ENCODE assay signal across 13 cellular contexts in genomic region chr11:117382746-117383145, GRCh38. TPM values are rescaled to one million over a fixed set of nuclear protein-coding genes. Genes with fewer than 3 reads are reported as not detected.
DNase-seq lines count a peak whose midpoint lies in the region; ATAC-seq and TF ChIP-seq lines count a peak whose summit lies in the region.
"Had no signal": no experiment of that assay in that cellular context is flagged by ENCODE, and none has a peak within 500 bp of the region (broad histone marks: within the 10 kb centered on the region; RNA-seq: fewer than 3 reads in every experiment).

No MANE protein-coding gene starts in this region.

- DNase-seq in activated naive CD4-positive, alpha-beta T cell treated with anti-CD3 and anti-CD28 coated beads, Interleukin-2, amount 50 U/mL, for 72 hours (ENCODE audit: low spot score in 2 of 2): no peak
- no peak for DNase-seq in activated naive CD4-positive, alpha-beta T cell (lab: John Stamatoyannopoulos, UW)
- DNase-seq in PC-3: no peak
- no peak for DNase-seq in neuronal stem cell (ENCODE audit: low spot score)
- DNase-seq in hippocampal formation (lab: John Stamatoyannopoulos, UW): no peak
- no peak for DNase-seq in DMS79 (lab: John Stamatoyannopoulos, UW)
- no peak for DNase-seq in effector CD8-positive, alpha-beta T cell (lab: John Stamatoyannopoulos, UW)
- DNase-seq: 8988T; CD4-positive, CD25-positive, alpha-beta regulatory T cell; DMS53; HCEC 1CT had no signal

- POLR2A ChIA-PET in PC-3 (lab: Charles Lee; ENCODE audit: unreplicated experiment): no interaction called here

- no peaks in the 10 kb centered on the region for H3K9me3 Mint-ChIP-seq in activated naive CD4-positive, alpha-beta T cell treated with anti-CD3 and anti-CD28 coated beads, Interleukin-2, amount 50 U/mL, for 72 hours
- H3K9me3 Mint-ChIP-seq: CD4-positive, CD25-positive, alpha-beta regulatory T cell had no signal

- H2BK15ac ChIP-seq in neuronal stem cell (ENCODE audit: low read length): no peak overlapping the region

- CTCF ChIA-PET in PC-3 (lab: Charles Lee): no interaction called here

- H2AFZ ChIP-seq in PC-3 (ENCODE audit: low read length) (no peak overlapping the region), neuronal stem cell (ENCODE audit: low read length) (no peak overlapping the region)

- no peak for ATAC-seq in activated naive CD4-positive, alpha-beta T cell treated with anti-CD3 and anti-CD28 coated beads, Interleukin-2, amount 50 U/mL, for 72 hours
- no peak for ATAC-seq in PC-3

- H4K8ac ChIP-seq in neuronal stem cell (ENCODE audit: low read depth, low read length): no peak overlapping the region

- H3K79me2 ChIP-seq in PC-3 (ENCODE audit: low read length): no peaks in the 10 kb centered on the region

- H3K4me2 ChIP-seq in PC-3 (ENCODE audit: low read length) (0 out of 2 replicates have a peak overlapping the region, but pooled peaks have one; percentile 4), neuronal stem cell (ENCODE audit: insufficient read depth, low read length, poor library complexity, severe bottlenecking) (no peak overlapping the region)

- H3K9ac ChIP-seq in PC-3 (ENCODE audit: low read length) (no peak overlapping the region), neuronal stem cell (ENCODE audit: low read depth, low read length, poor library complexity) (no peak overlapping the region)
- H3K9ac ChIP-seq: BLaER1 treated with 17β-estradiol and CSF1 and Interleukin-3, amounts not matched to agents 10 nM and 100 nM had no signal

- no peaks in the 10 kb centered on the region for H3K79me1 ChIP-seq in neuronal stem cell (ENCODE audit: low read depth, low read length)

- no peak overlapping the region for H2BK12ac ChIP-seq in neuronal stem cell (ENCODE audit: low read length)

- intact Hi-C loops in PC-3 (cut with micrococcal nuclease): no loop called here

- WGBS in neuronal stem cell (ENCODE audit: extremely low coverage in 2 of 2, insufficient read length in 2 of 2, insufficient replicate concordance in 1 of 2), 2 donors: no CpG with 5 or more reads among the region's 4 CpGs

- no TSS peak for BruUV-seq in PC-3 (replicated peaks; lab: Mats Ljungman, UMichigan)

- no peak overlapping the region for H3K23ac ChIP-seq in neuronal stem cell (ENCODE audit: low read depth, low read length, poor library complexity)

- H2AK5ac ChIP-seq in neuronal stem cell (ENCODE audit: low read depth, low read length): no peak overlapping the region

- H3K27ac Mint-ChIP-seq in activated naive CD4-positive, alpha-beta T cell treated with anti-CD3 and anti-CD28 coated beads, Interleukin-2, amount 50 U/mL, for 72 hours: peak overlapping the region; percentile 15 to 41

- no peak overlapping the region for H3K14ac ChIP-seq in neuronal stem cell (ENCODE audit: low read length)

- H3K4me1 ChIP-seq in PC-3 (ENCODE audit: insufficient read depth, low read length) (peaks cover 21% of the 10 kb centered on the region), neuronal stem cell (ENCODE audit: control insufficient read depth in 2 of 2, insufficient read depth in 1 of 2, low read depth in 1 of 2, low read length in 2 of 2) (peaks cover 0 to 5% of the 10 kb centered on the region in 2 donors)

- no peak overlapping the region; the same call in 1 of the 2 replicates for H3K27ac ChIP-seq in PC-3 (ENCODE audit: low read length)
- no peak overlapping the region for H3K27ac ChIP-seq in neuronal stem cell (replicated peaks; ENCODE audit: low read length)
- H3K27ac ChIP-seq: HL-60 had no signal

- no peaks in the 10 kb centered on the region for H3K9me2 ChIP-seq in PC-3 (replicated peaks; ENCODE audit: low read length)

- no peak overlapping the region for H3K4me3 ChIP-seq in PC-3 (ENCODE audit: low read length)
- H3K4me3 ChIP-seq in neuronal stem cell (ENCODE audit: low read length in 2 of 2): no peak overlapping the region
- H3K4me3 ChIP-seq: BLaER1 treated with 17β-estradiol and CSF1 and Interleukin-3, amounts not matched to agents 10 nM and 100 nM had no signal

- H3K36me3 Mint-ChIP-seq in activated naive CD4-positive, alpha-beta T cell treated with anti-CD3 and anti-CD28 coated beads, Interleukin-2, amount 50 U/mL, for 72 hours: no peaks in the 10 kb centered on the region

- H3K4ac ChIP-seq in neuronal stem cell (ENCODE audit: low read length): no peak overlapping the region

- no peak overlapping the region for H4K91ac ChIP-seq in neuronal stem cell (ENCODE audit: low read depth, low read length, poor library complexity)

- H3K27me3 ChIP-seq in PC-3 (ENCODE audit: low read length) (no peaks in the 10 kb centered on the region), neuronal stem cell (ENCODE audit: control insufficient read depth in 3 of 3, insufficient read depth in 3 of 3, low read depth in 1 of 3, low read length in 3 of 3) (no peaks in the 10 kb centered on the region)
- H3K27me3 ChIP-seq: BLaER1 treated with 17β-estradiol and CSF1 and Interleukin-3, amounts not matched to agents 10 nM and 100 nM had no signal

- H3F3A ChIP-seq in PC-3 (ENCODE audit: low read length, unreplicated experiment): no peaks in the 10 kb centered on the region

- peaks cover 19% of the 10 kb centered on the region for H3K36me3 ChIP-seq in PC-3 (ENCODE audit: low read depth, low read length)
- peaks cover 11 to 73% of the 10 kb centered on the region in 2 donors for H3K36me3 ChIP-seq in neuronal stem cell (replicated peaks in 1 of 2; ENCODE audit: control insufficient read depth in 2 of 2, insufficient read depth in 2 of 2, low read length in 2 of 2)

- no peaks in the 10 kb centered on the region for H3K9me3 ChIP-seq in PC-3 (ENCODE audit: low read length)
- no peaks in the 10 kb centered on the region for H3K9me3 ChIP-seq in neuronal stem cell (replicated peaks in 1 of 2; ENCODE audit: control insufficient read depth in 2 of 2, insufficient read depth in 1 of 2, low read depth in 1 of 2, low read length in 2 of 2)
- H3K9me3 ChIP-seq: BLaER1 treated with 17β-estradiol and CSF1 and Interleukin-3, amounts not matched to agents 10 nM and 100 nM had no signal

- H2BK5ac ChIP-seq in neuronal stem cell (ENCODE audit: low read length): no peak overlapping the region

- no peak for TF ChIP-seq CTCF in PC-3 (conservative IDR thresholded peaks at IDR 0.05; ENCODE audit: low read depth, low read length)

- no peak overlapping the region for H2BK120ac ChIP-seq in neuronal stem cell (ENCODE audit: low read depth, low read length)

- no peaks in the 10 kb centered on the region for H4K20me1 ChIP-seq in PC-3 (ENCODE audit: low read length)

- peak overlapping the region; percentile 16 for H3K18ac ChIP-seq in neuronal stem cell (ENCODE audit: low read length)

RNA-seq across cellular contexts. Expression of gene CEP164, which starts 55.1 kb away (rescaled TPM):
- 10 to 100 TPM; 20.1 to 30.1 TPM for total RNA-seq in activated naive CD4-positive, alpha-beta T cell treated with anti-CD3 and anti-CD28 coated beads, Interleukin-2, amount 50 U/mL, for 72 hours
- 43.7 and 51.1 TPM in 2 replicates for total RNA-seq in PC-3 (2014; rRNA removed)
- polyA plus RNA-seq in neuronal stem cell (2013, experiment 1 of 2): 30.9 TPM
- polyA plus RNA-seq in neuronal stem cell (2013, experiment 2 of 2): 29.7 TPM
